8 cellular contexts compared by ENCODE assay signal in the genomic region with DNA sequence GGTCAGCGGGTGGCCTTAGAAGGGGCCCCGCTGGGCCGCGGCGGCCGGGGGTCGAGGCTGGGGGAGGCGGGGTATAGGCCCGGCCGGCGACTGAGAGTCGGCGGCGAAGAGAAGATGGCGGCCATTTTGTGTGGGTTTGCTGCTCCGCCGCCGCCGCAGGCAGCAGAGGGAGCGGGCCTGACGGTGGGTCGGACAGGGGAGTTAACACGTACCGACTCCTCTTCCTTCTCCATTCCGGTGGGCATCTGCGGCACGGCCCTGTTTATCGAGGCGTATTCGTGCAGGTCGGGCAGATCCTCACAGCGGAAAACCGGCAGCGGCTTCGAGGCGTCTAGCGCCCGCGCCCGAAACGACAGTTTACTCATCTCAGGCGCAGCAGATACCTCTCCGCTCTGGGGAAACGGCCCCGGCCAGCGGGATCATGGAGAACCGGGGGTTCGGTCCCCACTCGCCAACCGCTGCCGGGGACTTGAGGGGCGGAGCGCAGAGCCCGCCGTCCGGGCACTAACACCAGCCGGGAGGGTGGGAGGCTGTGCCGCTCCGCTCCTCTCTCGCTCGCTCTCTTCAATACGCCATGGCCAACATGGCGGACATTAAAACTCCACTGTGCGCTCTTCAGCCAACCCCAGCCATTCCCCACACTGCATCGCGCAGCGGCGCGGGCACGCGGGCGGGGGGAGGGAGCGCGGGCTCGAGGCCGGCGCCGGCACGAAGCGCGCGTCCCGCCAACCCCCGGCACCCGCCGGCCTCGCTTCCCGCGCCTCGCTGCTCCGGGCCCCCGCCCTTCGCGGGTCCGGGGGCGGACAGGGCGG. TPM values are rescaled to one million over a fixed set of nuclear protein-coding genes. Genes with fewer than 3 reads are reported as not detected.
DNase-seq lines count a peak whose midpoint lies in the region; ATAC-seq and TF ChIP-seq lines count a peak whose summit lies in the region.

A gene with protein sequence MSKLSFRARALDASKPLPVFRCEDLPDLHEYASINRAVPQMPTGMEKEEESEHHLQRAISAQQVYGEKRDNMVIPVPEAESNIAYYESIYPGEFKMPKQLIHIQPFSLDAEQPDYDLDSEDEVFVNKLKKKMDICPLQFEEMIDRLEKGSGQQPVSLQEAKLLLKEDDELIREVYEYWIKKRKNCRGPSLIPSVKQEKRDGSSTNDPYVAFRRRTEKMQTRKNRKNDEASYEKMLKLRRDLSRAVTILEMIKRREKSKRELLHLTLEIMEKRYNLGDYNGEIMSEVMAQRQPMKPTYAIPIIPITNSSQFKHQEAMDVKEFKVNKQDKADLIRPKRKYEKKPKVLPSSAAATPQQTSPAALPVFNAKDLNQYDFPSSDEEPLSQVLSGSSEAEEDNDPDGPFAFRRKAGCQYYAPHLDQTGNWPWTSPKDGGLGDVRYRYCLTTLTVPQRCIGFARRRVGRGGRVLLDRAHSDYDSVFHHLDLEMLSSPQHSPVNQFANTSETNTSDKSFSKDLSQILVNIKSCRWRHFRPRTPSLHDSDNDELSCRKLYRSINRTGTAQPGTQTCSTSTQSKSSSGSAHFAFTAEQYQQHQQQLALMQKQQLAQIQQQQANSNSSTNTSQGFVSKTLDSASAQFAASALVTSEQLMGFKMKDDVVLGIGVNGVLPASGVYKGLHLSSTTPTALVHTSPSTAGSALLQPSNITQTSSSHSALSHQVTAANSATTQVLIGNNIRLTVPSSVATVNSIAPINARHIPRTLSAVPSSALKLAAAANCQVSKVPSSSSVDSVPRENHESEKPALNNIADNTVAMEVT (minus strand): TSS at position 608 of the 812 bp plus-strand sequence. CDS start 243 bp downstream, at position 365.

- under 1% methylated on average over 97 of the region's 97 CpGs for WGBS in right cardiac atrium

- H3K27ac ChIP-seq in angular gyrus (ENCODE audit: low read depth, low read length) (peak within 1 kb of the TSS; percentile 100), right cardiac atrium (ENCODE audit: low read length) (peak within 1 kb of the TSS; percentile 99), rectal smooth muscle tissue (ENCODE audit: low read depth, low read length) (peak within 1 kb of the TSS; percentile 100), vagina (peak within 1 kb of the TSS; percentile 100)

- H3K9me3 ChIP-seq in right cardiac atrium (ENCODE audit: control insufficient read depth, low read length) (no peaks in the 10 kb centered on the region), vagina (no peaks in the 10 kb centered on the region)

- TF ChIP-seq CTCF in GM12875 (IDR thresholded peaks at IDR 0.05; ENCODE audit: borderline replicate concordance, insufficient read depth, low read depth, low read length) (no peak), NB4 (IDR thresholded peaks at IDR 0.05; ENCODE audit: low read depth, low read length) (no peak), vagina (IDR thresholded peaks at IDR 0.05) (peak in 1 of 3 experiments; percentile 6)

- H3K4me1 ChIP-seq in right cardiac atrium (ENCODE audit: control insufficient read depth, insufficient read depth, low read length), result peaks cover 10% of the 10 kb centered on the region
- peaks cover 18% of the 10 kb centered on the region for H3K4me1 ChIP-seq in rectal smooth muscle tissue (ENCODE audit: control insufficient read depth, insufficient read depth, low read length)
- peaks cover 70% of the 10 kb centered on the region for H3K4me1 ChIP-seq in vagina

- H3K9ac ChIP-seq in rectal smooth muscle tissue (ENCODE audit: low read length), result peak within 1 kb of the TSS; percentile 100

- H3K4me3 ChIP-seq in GM12875 (ENCODE audit: low read depth, low read length) (peak within 1 kb of the TSS; percentile 100), NB4 (ENCODE audit: low read depth, low read length) (peak within 1 kb of the TSS; percentile 94), right cardiac atrium (ENCODE audit: low read length) (peak within 1 kb of the TSS; percentile 63), rectal smooth muscle tissue (ENCODE audit: low read length) (peak within 1 kb of the TSS; percentile 100), vagina (peak within 1 kb of the TSS; percentile 89 to 99)

- DNase-seq in NB4 (ENCODE audit: low read depth), result peak; percentile 84
- DNase-seq in T-helper 2 cell, result peak; percentile 70 to 96 (median 81)
- peak; percentile 86 to 95 (median 94) for DNase-seq in right cardiac atrium
- peak in 1 of 2 donors; percentile 93 for DNase-seq in vagina (ENCODE audit: extremely low spot score in 2 of 2)

- H3K27me3 ChIP-seq in right cardiac atrium (ENCODE audit: control insufficient read depth, insufficient read depth) (no peaks in the 10 kb centered on the region), rectal smooth muscle tissue (ENCODE audit: control insufficient read depth, insufficient read depth, low read length) (no peaks in the 10 kb centered on the region), vagina (no peaks in the 10 kb centered on the region)

- intact Hi-C loops in right cardiac atrium (cut with DNase I) (loop anchor here in 2 of 4 donors (5.0 kb wide), 1 partner anchor 89 kb away; no protein-coding TSS in a partner anchor), vagina (cut with DNase I) (loop anchor here (10.0 kb wide), 1 partner anchor 92 kb away; no protein-coding TSS in a partner anchor)

- H3K36me3 ChIP-seq in rectal smooth muscle tissue (ENCODE audit: control insufficient read depth, insufficient read depth, low read length) (peaks cover 2% of the 10 kb centered on the region), vagina (no peaks in the 10 kb centered on the region)

- TF ChIP-seq POLR2A in NB4 (IDR thresholded peaks at IDR 0.05; ENCODE audit: extremely low read depth, insufficient read length), result peak; percentile 81
- peak in 1 of 2 donors; percentile 82 for TF ChIP-seq POLR2A in vagina (IDR thresholded peaks at IDR 0.05)

- ATAC-seq in HG02571 (IDR thresholded peaks at IDR 0.05; ENCODE audit: unreplicated experiment) (peak; percentile 67), right cardiac atrium (peak; percentile 94 to 96)

RNA-seq across cellular contexts. Expression of the gene that starts here (rescaled TPM):
- total RNA-seq in right cardiac atrium (10 to 100 TPM; 21.9 to 24.6 (median 23.8) TPM), vagina (54.5 TPM)
- polyA plus RNA-seq in right cardiac atrium, result 11.5 TPM
